8 cellular contexts compared by ENCODE assay signal in genomic region chr11:534197-534591, GRCh38. TPM values are rescaled to one million over a fixed set of nuclear protein-coding genes. Genes with fewer than 3 reads are reported as not detected.
DNase-seq lines count a peak whose midpoint lies in the region; ATAC-seq, FAIRE-seq and TF ChIP-seq lines count a peak whose summit lies in the region.

No MANE protein-coding gene starts in this region.

- H3K4me2 ChIP-seq in keratinocyte (ENCODE audit: control insufficient read depth, extremely low read depth, insufficient read depth, low read depth, low read length) = peak overlapping the region; percentile 59

- DNase-seq in adipocyte (ENCODE audit: low read depth) (no peak), keratinocyte (ENCODE audit: low read depth, low spot score) (no peak), NCI-H2171 (lab: John Stamatoyannopoulos, UW) (no peak), midbrain (lab: John Stamatoyannopoulos, UW) (no peak)

- ATAC-seq in GM19395 (IDR thresholded peaks at IDR 0.05; ENCODE audit: unreplicated experiment) (no peak), GM18861 (IDR thresholded peaks at IDR 0.05; ENCODE audit: unreplicated experiment) (no peak)

- peaks cover 31% of the 10 kb centered on the region for H3K79me2 ChIP-seq in keratinocyte (ENCODE audit: control insufficient read depth, insufficient read depth, low read length)

- H3K4me3 ChIP-seq in HUES6 (ENCODE audit: low read depth, low read length) (peak overlapping the region; percentile 83), adipocyte (ENCODE audit: low read length) (peak overlapping the region; percentile 87), keratinocyte (ENCODE audit: control insufficient read depth in 2 of 3, extremely low read depth in 1 of 3, insufficient read depth in 2 of 3, low read depth in 1 of 3, low read length in 3 of 3) (peak overlapping the region; percentile 74 to 96 (median 83)), stomach smooth muscle (ENCODE audit: low read length in 2 of 2) (peak overlapping the region; percentile 64 to 83)

- H4K20me1 ChIP-seq in keratinocyte (ENCODE audit: control insufficient read depth, extremely low read depth, insufficient read depth, low read length) = peaks cover 22% of the 10 kb centered on the region

- no peak overlapping the region for H2AFZ ChIP-seq in keratinocyte (ENCODE audit: control insufficient read depth, low read length)

- H3K9ac ChIP-seq in HUES6 (ENCODE audit: low read length) (peak overlapping the region; percentile 72), adipocyte (ENCODE audit: low read length) (peak overlapping the region; percentile 88), keratinocyte (ENCODE audit: control insufficient read depth, extremely low read depth, insufficient read depth, low read length) (peak overlapping the region; percentile 90), stomach smooth muscle (ENCODE audit: low read length in 2 of 2) (peak overlapping the region in 1 of 2 donors; percentile 68)

- H3K27ac ChIP-seq in HUES6 (ENCODE audit: low read depth, low read length) (no peak overlapping the region), keratinocyte (ENCODE audit: control insufficient read depth, insufficient read depth, low read length) (no peak overlapping the region), stomach smooth muscle (ENCODE audit: low read length) (no peak overlapping the region)

- H3K4me1 ChIP-seq in HUES6 (ENCODE audit: control insufficient read depth, insufficient read depth, low read length) (peaks cover 9% of the 10 kb centered on the region), adipocyte (ENCODE audit: control insufficient read depth, insufficient read depth, low read length) (peaks cover 18% of the 10 kb centered on the region), keratinocyte (ENCODE audit: control insufficient read depth, extremely low read depth, insufficient read depth, low read length) (peaks cover 23% of the 10 kb centered on the region), stomach smooth muscle (ENCODE audit: control insufficient read depth, insufficient read depth, low read length) (peaks cover 30% of the 10 kb centered on the region)

- H3K9me1 ChIP-seq in keratinocyte (ENCODE audit: control insufficient read depth, extremely low read depth, insufficient read depth, low read length) = no peaks in the 10 kb centered on the region

- peaks cover 27% of the 10 kb centered on the region for H3K36me3 ChIP-seq in HUES6 (ENCODE audit: control insufficient read depth, insufficient read depth, low read length)
- H3K36me3 ChIP-seq in adipocyte (ENCODE audit: control insufficient read depth, insufficient read depth, low read length, severe bottlenecking) = peaks cover 12% of the 10 kb centered on the region
- peaks cover 17 to 27% of the 10 kb centered on the region in 2 experiments for H3K36me3 ChIP-seq in keratinocyte (ENCODE audit: control insufficient read depth in 2 of 2, extremely low read depth in 1 of 2, insufficient read depth in 2 of 2, low read length in 2 of 2)
- peaks cover 0 to 12% of the 10 kb centered on the region in 2 donors for H3K36me3 ChIP-seq in stomach smooth muscle (ENCODE audit: control insufficient read depth in 2 of 2, insufficient read depth in 2 of 2, low read length in 2 of 2)

- no peak for FAIRE-seq in keratinocyte (lab: Jason Lieb, UNC)

- TF ChIP-seq CTCF in keratinocyte (optimal IDR thresholded peaks at IDR 0.05 in 1 of 3, IDR thresholded peaks at IDR 0.05 in 1 of 3, conservative IDR thresholded peaks at IDR 0.05 in 1 of 3; ENCODE audit: extremely low read depth in 1 of 3, insufficient read depth in 2 of 3, low read length in 3 of 3) = no peak

- dilution Hi-C loops in keratinocyte (cut with MboI; ENCODE audit: extremely low pct_ligation_motif_present, low sequenced_read_pairs) = no loop called here

- H3K9me3 ChIP-seq in HUES6 (ENCODE audit: control insufficient read depth, insufficient read depth, low read depth, low read length) = no peaks in the 10 kb centered on the region
- no peaks in the 10 kb centered on the region for H3K9me3 ChIP-seq in adipocyte (ENCODE audit: control insufficient read depth, low read length)
- H3K9me3 ChIP-seq in keratinocyte (ENCODE audit: control insufficient read depth, low read depth, low read length) = no peaks in the 10 kb centered on the region
- no peaks in the 10 kb centered on the region for H3K9me3 ChIP-seq in stomach smooth muscle (ENCODE audit: control insufficient read depth in 2 of 2, low read length in 2 of 2)

- H3K27me3 ChIP-seq in HUES6 (ENCODE audit: control insufficient read depth, insufficient read depth, low read length) (peaks cover 13% of the 10 kb centered on the region), adipocyte (replicated peaks; ENCODE audit: control insufficient read depth, insufficient read depth, low read length) (no peaks in the 10 kb centered on the region), keratinocyte (ENCODE audit: control insufficient read depth, extremely low read depth, insufficient read depth, low read length) (peaks cover 6% of the 10 kb centered on the region), stomach smooth muscle (ENCODE audit: control insufficient read depth in 1 of 2, insufficient read depth in 2 of 2, low read length in 2 of 2) (peaks cover 2 to 28% of the 10 kb centered on the region in 2 donors)

RNA-seq across cellular contexts. Expression of gene HRAS, which starts 1.2 kb away (rescaled TPM):
- 112 to 164 TPM (median 122 TPM) in 3 replicates for polyA plus RNA-seq in keratinocyte
- 109 TPM for polyA plus RNA-seq in keratinocyte (2011; ENCODE audit: low read depth)
- polyA plus RNA-seq in keratinocyte (2011; cell fraction: cytosol; rRNA removed) = 105 and 178 TPM in 2 replicates
- polyA plus RNA-seq in keratinocyte (2011; cell fraction: nucleus; rRNA removed) = 175 and 179 TPM in 2 replicates
- polyA plus RNA-seq in keratinocyte (2012; ENCODE audit: low replicate concordance) = 115 and 238 TPM in 2 replicates
- 143 to 287 TPM (median 170 TPM) in 3 replicates for polyA minus RNA-seq in keratinocyte
- polyA minus RNA-seq in keratinocyte (2011; cell fraction: cytosol; rRNA and poly(A)+ RNA removed) = 122 TPM
- polyA minus RNA-seq in keratinocyte (2011; cell fraction: nucleus; rRNA and poly(A)+ RNA removed) = 24.8 and 25.6 TPM in 2 replicates

RNA-seq across cellular contexts. Expression of gene LRRC56, which starts 3.1 kb away (rescaled TPM):
- polyA plus RNA-seq in keratinocyte = 0.14 to 0.44 TPM (median 0.28 TPM) in 3 replicates
- not detected for polyA plus RNA-seq in keratinocyte (2011; ENCODE audit: low read depth)
- 0.09 and 0.18 TPM in 2 replicates for polyA plus RNA-seq in keratinocyte (2011; cell fraction: cytosol; rRNA removed)
- 0.53 and 1.1 TPM in 2 replicates for polyA plus RNA-seq in keratinocyte (2011; cell fraction: nucleus; rRNA removed)
- polyA plus RNA-seq in keratinocyte (2012; ENCODE audit: low replicate concordance) = 0.39 and 0.45 TPM in 2 replicates
- polyA minus RNA-seq in keratinocyte = 0.26 to 0.38 TPM (median 0.30 TPM) in 3 replicates
- polyA minus RNA-seq in keratinocyte (2011; cell fraction: cytosol; rRNA and poly(A)+ RNA removed) = not detected
- 0.23 and 0.63 TPM in 2 replicates for polyA minus RNA-seq in keratinocyte (2011; cell fraction: nucleus; rRNA and poly(A)+ RNA removed)

RNA-seq across cellular contexts. Expression of gene LMNTD2, which starts 26.3 kb away (rescaled TPM):
- 0.94 to 1.5 TPM (median 1.2 TPM) in 3 replicates for polyA plus RNA-seq in keratinocyte
- 1.7 TPM for polyA plus RNA-seq in keratinocyte (2011; ENCODE audit: low read depth)
- polyA plus RNA-seq in keratinocyte (2011; cell fraction: cytosol; rRNA removed) = 0.13 and 0.73 TPM in 2 replicates
- polyA plus RNA-seq in keratinocyte (2011; cell fraction: nucleus; rRNA removed) = 4.6 and 7.2 TPM in 2 replicates
- polyA plus RNA-seq in keratinocyte (2012; ENCODE audit: low replicate concordance) = 0.81 and 1.4 TPM in 2 replicates
- 0.13 to 0.58 TPM (median 0.49 TPM) in 3 replicates for polyA minus RNA-seq in keratinocyte
- polyA minus RNA-seq in keratinocyte (2011; cell fraction: cytosol; rRNA and poly(A)+ RNA removed) = 1.2 TPM
- 0.31 and 1.2 TPM in 2 replicates for polyA minus RNA-seq in keratinocyte (2011; cell fraction: nucleus; rRNA and poly(A)+ RNA removed)

RNA-seq across cellular contexts. Expression of gene RASSF7, which starts 26.6 kb away (rescaled TPM):
- polyA plus RNA-seq in keratinocyte = 23.1 to 63.6 TPM (median 24.3 TPM) in 3 replicates
- polyA plus RNA-seq in keratinocyte (2011; ENCODE audit: low read depth) = 11.0 TPM
- 11.0 and 33.6 TPM in 2 replicates for polyA plus RNA-seq in keratinocyte (2011; cell fraction: cytosol; rRNA removed)
- 91.2 and 106 TPM in 2 replicates for polyA plus RNA-seq in keratinocyte (2011; cell fraction: nucleus; rRNA removed)
- 23.0 and 32.2 TPM in 2 replicates for polyA plus RNA-seq in keratinocyte (2012; ENCODE audit: low replicate concordance)
- polyA minus RNA-seq in keratinocyte = 10.4 to 19.1 TPM (median 15.0 TPM) in 3 replicates
- polyA minus RNA-seq in keratinocyte (2011; cell fraction: cytosol; rRNA and poly(A)+ RNA removed) = 56.2 TPM
- polyA minus RNA-seq in keratinocyte (2011; cell fraction: nucleus; rRNA and poly(A)+ RNA removed) = 30.8 and 35.3 TPM in 2 replicates

RNA-seq across cellular contexts. Expression of gene RNH1, which starts 27.2 kb away (rescaled TPM):
- polyA plus RNA-seq in keratinocyte = 92.0 to 171 TPM (median 108 TPM) in 3 replicates
- polyA plus RNA-seq in keratinocyte (2011; ENCODE audit: low read depth) = 196 TPM
- 136 and 249 TPM in 2 replicates for polyA plus RNA-seq in keratinocyte (2011; cell fraction: cytosol; rRNA removed)
- polyA plus RNA-seq in keratinocyte (2011; cell fraction: nucleus; rRNA removed) = 186 and 288 TPM in 2 replicates
- 193 and 309 TPM in 2 replicates for polyA plus RNA-seq in keratinocyte (2012; ENCODE audit: low replicate concordance)
- 118 to 321 TPM (median 182 TPM) in 3 replicates for polyA minus RNA-seq in keratinocyte
- polyA minus RNA-seq in keratinocyte (2011; cell fraction: cytosol; rRNA and poly(A)+ RNA removed) = 295 TPM
- 131 and 149 TPM in 2 replicates for polyA minus RNA-seq in keratinocyte (2011; cell fraction: nucleus; rRNA and poly(A)+ RNA removed)
